8 cellular contexts compared by ENCODE assay signal in the genomic region with DNA sequence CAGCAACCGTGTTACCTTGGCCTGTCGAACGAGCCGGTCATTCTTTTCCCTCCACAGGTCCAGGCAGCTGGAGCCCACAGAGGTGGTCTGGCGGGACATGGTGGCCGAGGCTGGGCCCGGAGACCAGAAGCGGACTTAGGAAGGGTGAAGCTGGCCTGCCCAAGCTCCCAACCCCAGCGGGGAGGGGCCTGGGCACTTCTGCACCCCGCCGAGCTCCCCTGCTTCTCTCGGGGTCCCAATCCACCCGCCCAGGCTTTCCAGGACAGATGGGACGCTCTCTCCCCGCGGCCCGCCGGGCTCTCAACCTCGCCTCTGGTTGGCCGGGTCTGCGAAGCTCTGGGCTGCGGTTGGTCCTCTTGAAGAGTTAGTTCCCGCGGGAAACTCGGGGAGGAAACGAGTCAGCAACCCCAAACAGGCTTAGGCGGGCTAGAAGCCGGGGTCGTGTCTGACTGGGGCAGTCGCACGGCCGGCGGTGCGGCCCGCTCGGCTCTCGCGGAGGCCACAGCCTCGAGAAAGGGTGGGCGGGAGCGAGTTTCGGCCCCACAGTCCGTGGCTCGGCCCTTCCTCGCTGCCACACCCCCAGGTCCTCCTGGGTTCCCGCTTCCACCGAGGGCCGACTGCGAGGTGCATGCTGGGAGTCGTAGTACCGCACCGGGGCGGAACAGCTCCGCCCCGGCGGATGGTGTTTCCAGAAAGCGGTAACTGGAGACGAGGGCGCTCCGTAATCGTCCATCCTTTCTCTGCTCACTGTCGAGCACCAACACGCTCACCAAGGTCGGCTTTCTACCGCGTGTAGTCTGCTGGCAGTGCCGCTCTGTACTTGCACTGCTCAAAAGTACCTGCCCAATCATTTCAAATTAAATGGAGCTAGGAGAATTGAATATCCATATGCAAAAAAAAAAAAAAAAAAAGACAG.
A peak's percentile ranks its signal among the peaks of the same experiment; 100 is the strongest.
DNase-seq lines count a peak whose midpoint lies in the region; ATAC-seq lines count a peak whose summit lies in the region.

FANCG (minus strand) TSS at position 517 of the 916 bp plus-strand sequence; CDS start at position 99, 418 bp downstream.

- ATAC-seq in GM18907 (IDR thresholded peaks at IDR 0.05; ENCODE audit: unreplicated experiment): peak; percentile 86
- peak; percentile 85 for ATAC-seq in HG03159 (IDR thresholded peaks at IDR 0.05; ENCODE audit: unreplicated experiment)

- DNase-seq in AG08395 (ENCODE audit: low spot score) (peak; percentile 94), NCI-H226 (peak; percentile 73), cerebellar cortex (ENCODE audit: low spot score) (peak; percentile 93), islet precursor cell (peak; percentile 95)
- DNase-seq in activated CD4-positive, CD25-positive, alpha-beta regulatory T cell treated with anti-CD3 and anti-CD28 coated beads, Interleukin-2, amount 50 U/mL, for 16 hours (ENCODE audit: low read depth, low spot score): peak; percentile 66
- peak; percentile 77 to 80 (median 78) for DNase-seq in stimulated activated CD4-positive, alpha-beta T cell treated with anti-CD3 and anti-CD28 coated beads, Interleukin-12 subunit alpha, Interleukin-12 subunit beta, amount 100 ng/mL, for 48 hours (ENCODE audit: low read depth in 2 of 3, low spot score in 1 of 3)

Comparison
In these comparisons a context has a peak if more than half of its experiments do, and no peak if none do; other contexts are left out.
1. Peak in every context shown above with its lines: DNase-seq and ATAC-seq.